Comparison of ENCODE assay signal across 13 cellular contexts in the genomic region with DNA sequence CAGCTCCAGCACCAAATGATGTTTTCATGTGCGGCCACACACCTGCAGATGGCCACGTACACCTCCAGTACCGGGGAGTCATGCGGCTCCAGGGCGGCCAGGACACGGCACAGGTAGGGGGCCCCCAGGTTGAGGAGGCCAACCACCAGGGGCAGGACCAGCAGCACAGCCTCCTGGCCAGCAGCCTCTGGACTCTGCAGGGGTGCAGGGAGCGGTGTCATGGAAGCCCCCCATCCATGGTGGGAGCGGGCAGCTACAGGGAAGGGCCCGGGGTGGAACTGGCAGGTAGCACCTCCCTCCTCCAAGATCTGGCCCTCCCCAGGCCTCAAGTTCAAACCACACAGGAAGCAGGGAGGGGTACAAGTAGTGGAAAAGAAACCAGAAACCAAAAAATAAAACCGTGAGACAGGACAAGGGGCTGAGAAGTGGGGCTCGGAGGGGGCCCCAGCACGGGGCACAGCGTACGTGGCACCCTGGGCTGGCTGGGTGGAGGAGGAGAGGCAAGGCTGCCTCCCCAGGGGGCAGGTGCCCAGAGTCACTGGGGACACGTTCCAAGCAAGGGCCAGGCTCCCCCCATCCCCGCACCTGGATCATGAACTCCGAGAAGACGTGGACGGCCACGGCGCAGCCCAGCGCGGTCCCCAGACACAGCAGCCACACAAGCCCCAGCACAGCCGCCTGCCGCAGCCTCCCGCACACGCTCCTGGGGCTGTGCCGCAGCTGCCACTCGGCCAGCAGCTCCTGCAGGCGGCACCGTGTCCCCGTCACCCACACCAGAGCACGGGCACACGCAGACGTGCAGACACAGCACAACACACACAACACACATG. TPM values are rescaled to one million over a fixed set of nuclear protein-coding genes. Genes with fewer than 3 reads are reported as not detected.
DNase-seq lines count a peak whose midpoint lies in the region; ATAC-seq, FAIRE-seq and TF ChIP-seq lines count a peak whose summit lies in the region.
"Had no signal": no experiment of that assay in that cellular context is flagged by ENCODE, and none has a peak within 500 bp of the region (broad histone marks: within the 10 kb centered on the region; RNA-seq: fewer than 3 reads in every experiment).

No MANE protein-coding gene starts in this region.

- no peak overlapping the region for H3K4me3 ChIP-seq in H7 (ENCODE audit: insufficient read depth, low read depth, low read length)
- no peak overlapping the region for H3K4me3 ChIP-seq in right lobe of liver
- H3K4me3 ChIP-seq in gastrocnemius medialis: no peak overlapping the region
- H3K4me3 ChIP-seq: GM23338, left lung had no signal

- H3K27me3 Mint-ChIP-seq in CD4-positive, alpha-beta T cell: no peaks in the 10 kb centered on the region

- peak overlapping the region; percentile 79 for H3K27ac ChIP-seq in CD4-positive, alpha-beta T cell (ENCODE audit: low read depth, low read length)
- H3K27ac ChIP-seq in right lobe of liver (no peak overlapping the region), gastrocnemius medialis (no peak overlapping the region)

- H3K9me3 ChIP-seq in CD4-positive, alpha-beta T cell (ENCODE audit: control insufficient read depth, low read length): no peaks in the 10 kb centered on the region
- H3K9me3 ChIP-seq in right lobe of liver (no peaks in the 10 kb centered on the region), gastrocnemius medialis (no peaks in the 10 kb centered on the region)
- H3K9me3 ChIP-seq: left lung had no signal

- in situ Hi-C loops in gastrocnemius medialis (cut with MboI; ENCODE audit: low sequenced_read_pairs in 4 of 4): no loop called here

- H3K27ac Mint-ChIP-seq in CD4-positive, alpha-beta T cell: peak overlapping the region; percentile 83
- H3K27ac Mint-ChIP-seq: brain, GM23338 had no signal

- POLR2A ChIA-PET in CD4-positive, alpha-beta T cell (lab: Charles Lee): interaction anchor here (0.6 to 15.4 kb wide), 7 partner anchors 9 to 1384 kb away, joined by 3 to 766 read pairs (median 3); partner anchors contain the start of genes SRSF2 and TMC8

- WGBS in right lobe of liver (ENCODE audit: insufficient coverage, low coverage, low lambda C conversion rate, missing lambda C conversion rate): 38% methylated on average over 8 of the region's 35 CpGs

- peak in 9 of 10 experiments; percentile 40 to 69 (median 57) for DNase-seq in CD4-positive, alpha-beta T cell
- DNase-seq in H7 (peak; percentile 46), right lobe of liver (peak in 2 of 3 donors; percentile 19 to 45), GF-D8 (lab: John Stamatoyannopoulos, UW) (no peak), frontal cortex (ENCODE audit: low spot score in 2 of 2) (no peak), gastrocnemius medialis (no peak)
- DNase-seq in activated T-cell treated with anti-CD3 and anti-CD28 coated beads, Interleukin-2, amount 50 U/mL, for 48 hours: peak; percentile 66 to 68
- no peak for DNase-seq in effector CD4-positive, alpha-beta T cell
- DNase-seq: NCI-H1048 had no signal

- no peaks in the 10 kb centered on the region for H3K27me3 ChIP-seq in CD4-positive, alpha-beta T cell (ENCODE audit: control insufficient read depth, insufficient read depth, low read length)
- no peaks in the 10 kb centered on the region for H3K27me3 ChIP-seq in H7 (ENCODE audit: control insufficient read depth, insufficient read depth, low read length)
- H3K27me3 ChIP-seq in right lobe of liver: no peaks in the 10 kb centered on the region
- no peaks in the 10 kb centered on the region for H3K27me3 ChIP-seq in gastrocnemius medialis
- H3K27me3 ChIP-seq: left lung had no signal

- peak overlapping the region; percentile 76 for H3K4me3 Mint-ChIP-seq in CD4-positive, alpha-beta T cell
- H3K4me3 Mint-ChIP-seq: brain, GM23338 had no signal

- peaks cover 60% of the 10 kb centered on the region for H3K4me1 Mint-ChIP-seq in CD4-positive, alpha-beta T cell (ENCODE audit: low read depth)
- H3K4me1 Mint-ChIP-seq: brain, GM23338 had no signal

- ATAC-seq in CD4-positive, alpha-beta T cell (ENCODE audit: poor library complexity): peak; percentile 61
- peak in 1 of 4 donors; percentile 7 for ATAC-seq in right lobe of liver
- no peak for ATAC-seq in gastrocnemius medialis
- ATAC-seq: GM23338, left lung had no signal

- TF ChIP-seq POLR2A in right lobe of liver (IDR thresholded peaks at IDR 0.05) (no peak), gastrocnemius medialis (IDR thresholded peaks at IDR 0.05) (no peak)

- H3K9me3 Mint-ChIP-seq in CD4-positive, alpha-beta T cell: no peaks in the 10 kb centered on the region
- H3K9me3 Mint-ChIP-seq: brain, GM23338 had no signal

- no peak for TF ChIP-seq CTCF in CD4-positive, alpha-beta T cell (IDR thresholded peaks at IDR 0.05)
- TF ChIP-seq CTCF in right lobe of liver (IDR thresholded peaks at IDR 0.05) (no peak), gastrocnemius medialis (IDR thresholded peaks at IDR 0.05 in 4 of 5, conservative IDR thresholded peaks at IDR 0.05 in 1 of 5) (no peak)

- H3K36me3 Mint-ChIP-seq in CD4-positive, alpha-beta T cell (ENCODE audit: low read depth): peaks cover 80% of the 10 kb centered on the region
- H3K36me3 Mint-ChIP-seq: brain had no signal

- FAIRE-seq in frontal cortex (lab: Jason Lieb, UNC): no peak

- intact Hi-C loops in CD4-positive, alpha-beta T cell (cut with DNase I, micrococcal nuclease): loop anchor here (1.0 to 10.0 kb wide), 4 partner anchors 9 to 304 kb away; partner anchors contain the start of genes SOCS3 (in 1 of the 2) and TMC8 (in 1 of the 2)
- intact Hi-C loops in right lobe of liver (cut with DNase I): no loop called here
- intact Hi-C loops in gastrocnemius medialis (cut with DNase I; ENCODE audit: low total_unique reads): no loop called here

- H3K36me3 ChIP-seq in H7 (replicated peaks; ENCODE audit: control insufficient read depth, insufficient read depth, low read length): peaks cover 10% of the 10 kb centered on the region
- no peaks in the 10 kb centered on the region for H3K36me3 ChIP-seq in right lobe of liver
- H3K36me3 ChIP-seq in gastrocnemius medialis: no peaks in the 10 kb centered on the region

- CTCF ChIA-PET in CD4-positive, alpha-beta T cell (lab: Charles Lee): interaction anchor here (0.9 to 6.5 kb wide), 7 partner anchors 8 to 130 kb away, joined by 3 to 38 read pairs (median 7); no protein-coding TSS in a partner anchor

- peaks cover 0 to 7% (median 0%) of the 10 kb centered on the region in 4 donors for H3K4me1 ChIP-seq in right lobe of liver
- H3K4me1 ChIP-seq in gastrocnemius medialis: no peaks in the 10 kb centered on the region

RNA-seq across cellular contexts. Expression of gene TMC6, which starts 7.4 kb away (rescaled TPM):
- total RNA-seq in CD4-positive, alpha-beta T cell: 100 to 1,000 TPM; 645 to 659 TPM
- total RNA-seq in H7 (2014; rRNA removed; shearing (Covaris generic)): 77.1 and 82.2 TPM in 2 replicates
- total RNA-seq in right lobe of liver: 10 to 100 TPM; 10.9 to 24.7 (median 15.7) TPM
- total RNA-seq in frontal cortex: 2.0 TPM
- total RNA-seq in gastrocnemius medialis: 1 to 10 TPM in 3 of 4 donors, under 1 TPM in 1; 0.27 to 4.9 (median 2.6) TPM

RNA-seq across cellular contexts. Expression of gene TMC8, which starts 9.4 kb away (rescaled TPM):
- total RNA-seq in CD4-positive, alpha-beta T cell: 100 to 1,000 TPM; 567 to 577 TPM
- total RNA-seq in H7 (2014; rRNA removed; shearing (Covaris generic)): 0.67 and 3.3 TPM in 2 replicates
- 1 to 10 TPM; 2.4 to 7.2 (median 4.8) TPM for total RNA-seq in right lobe of liver
- 0.41 TPM for total RNA-seq in frontal cortex
- total RNA-seq in gastrocnemius medialis: 1 to 10 TPM in 1 of 4 donors, under 1 TPM in 2, not detected in 1; 0.18 to 1.6 (median 0.65) TPM

RNA-seq across cellular contexts. Expression of gene C17orf99, which starts 25.0 kb away (rescaled TPM):
- total RNA-seq in CD4-positive, alpha-beta T cell: not detected
- not detected in 2 replicates for total RNA-seq in H7 (2014; rRNA removed; shearing (Covaris generic))
- total RNA-seq in right lobe of liver: not detected
- 2.0 TPM for total RNA-seq in frontal cortex
- not detected for total RNA-seq in gastrocnemius medialis
- total RNA-seq: GM23338, left lung, pulmonary artery endothelial cell had no signal

RNA-seq across cellular contexts. Expression of gene SYNGR2, which starts 47.2 kb away (rescaled TPM):
- 10 to 100 TPM; 34.9 to 41.3 TPM for total RNA-seq in CD4-positive, alpha-beta T cell
- 24.4 and 24.5 TPM in 2 replicates for total RNA-seq in H7 (2014; rRNA removed; shearing (Covaris generic))
- total RNA-seq in right lobe of liver: 10 to 100 TPM; 43.3 to 55.8 (median 50.4) TPM
- 6.1 TPM for total RNA-seq in frontal cortex
- 100 to 1,000 TPM; 104 to 218 (median 163) TPM for total RNA-seq in gastrocnemius medialis

Comparison
In these comparisons a context has a peak if more than half of its experiments do, and no peak if none do; other contexts are left out.
1. DNase-seq: peak in CD4-positive, alpha-beta T cell (9 of 10), H7 (single experiment), activated T-cell treated with anti-CD3 and anti-CD28 coated beads, Interleukin-2, amount 50 U/mL, for 48 hours (2 of 2) and right lobe of liver (2 of 3); none in effector CD4-positive, alpha-beta T cell (single experiment), GF-D8 (single experiment), frontal cortex (0 of 2) and gastrocnemius medialis (0 of 2).
2. RNA of gene TMC8, which starts 9.4 kb away (total RNA-seq): 567 to 577 TPM in CD4-positive, alpha-beta T cell; 2.4 to 7.2 TPM in right lobe of liver, 0.67 to 3.3 TPM in H7, 0.18 to 1.6 TPM in gastrocnemius medialis and 0.41 TPM in frontal cortex (single experiment); every median in the first group is over 10 times any median in the second.
3. intact Hi-C loops: an anchor here in CD4-positive, alpha-beta T cell (1.0 to 10.0 kb wide); none called in right lobe of liver and gastrocnemius medialis.